In genomic region chr22:20319745-20320658, GRCh38 we compare ENCODE assay signal across 8 cellular contexts.
DNase-seq lines count a peak whose midpoint lies in the region; ATAC-seq lines count a peak whose summit lies in the region.

Gene DGCR6L (minus strand): TSS chr22:20320060. CDS start chr22:20319988, 72 bp downstream.

- peak within 1 kb of the TSS; percentile 88 for H3K27ac ChIP-seq in cingulate gyrus (ENCODE audit: low read depth, low read length)

- peak; percentile 95 for DNase-seq in AG08395 (ENCODE audit: low spot score)
- DNase-seq in NCI-H446 treated with DMSO at 0.1 percent for 48 hours (lab: John Stamatoyannopoulos, UW): peak; percentile 81
- peak; percentile 99 for DNase-seq in activated CD4-positive, alpha-beta T cell treated with anti-CD3 and anti-CD28 coated beads for 48 hours
- DNase-seq in kidney tubule cell (ENCODE audit: low spot score): peak; percentile 93
- DNase-seq in stimulated activated CD4-positive, alpha-beta T cell treated with anti-CD3 and anti-CD28 coated beads, Interleukin-1b, Interleukin-23, amount 100 ng/mL, for 1 hour (ENCODE audit: low read depth in 2 of 2): peak; percentile 90 to 96

- peak; percentile 50 for ATAC-seq in GM18870 (IDR thresholded peaks at IDR 0.05; ENCODE audit: unreplicated experiment)
- ATAC-seq in HG03139 (IDR thresholded peaks at IDR 0.05; ENCODE audit: unreplicated experiment): peak; percentile 58

Comparison
In these comparisons a context has a peak if more than half of its experiments do, and no peak if none do; other contexts are left out.
1. Peak in every context shown above with its lines: DNase-seq, ATAC-seq and H3K27ac ChIP-seq.